Comparison of ENCODE assay signal across 9 cellular contexts in genomic region chr16:69848635-69849545, GRCh38.
DNase-seq lines count a peak whose midpoint lies in the region; ATAC-seq and TF ChIP-seq lines count a peak whose summit lies in the region.
"Had no signal": no experiment of that assay in that cellular context is flagged by ENCODE, and none has a peak within 500 bp of the region (broad histone marks: within the 10 kb centered on the region; RNA-seq: fewer than 3 reads in every experiment).

No MANE protein-coding gene starts in this region.

- H3K36me3 ChIP-seq in upper lobe of right lung: peaks cover 5% of the 10 kb centered on the region

- H3K4me3 Mint-ChIP-seq in activated naive CD4-positive, alpha-beta T cell treated with anti-CD3 and anti-CD28 coated beads, Interleukin-2, amount 10 ng/mL, durations not matched to agents 7 days and 5 days: no peak overlapping the region

- H3K27ac Mint-ChIP-seq in activated naive CD4-positive, alpha-beta T cell treated with anti-CD3 and anti-CD28 coated beads, Interleukin-2, amount 10 ng/mL, durations not matched to agents 7 days and 5 days: no peak overlapping the region

- CTCF ChIA-PET in activated naive CD4-positive, alpha-beta T cell treated with anti-CD3 and anti-CD28 coated beads, Interleukin-2, amount 10 ng/mL, durations not matched to agents 7 days and 5 days (lab: Charles Lee): no interaction called here

- peak overlapping the region; percentile 70 for H3K27ac ChIP-seq in upper lobe of right lung

- H3K9me3 Mint-ChIP-seq in activated naive CD4-positive, alpha-beta T cell treated with anti-CD3 and anti-CD28 coated beads, Interleukin-2, amount 10 ng/mL, durations not matched to agents 7 days and 5 days: no peaks in the 10 kb centered on the region

- peaks cover 17% of the 10 kb centered on the region for H3K4me1 ChIP-seq in upper lobe of right lung

- no peaks in the 10 kb centered on the region for H3K9me3 ChIP-seq in upper lobe of right lung

- H3K27me3 Mint-ChIP-seq in activated naive CD4-positive, alpha-beta T cell treated with anti-CD3 and anti-CD28 coated beads, Interleukin-2, amount 10 ng/mL, durations not matched to agents 7 days and 5 days: no peaks in the 10 kb centered on the region

- H3K27me3 ChIP-seq in upper lobe of right lung: no peaks in the 10 kb centered on the region

- intact Hi-C loops in upper lobe of right lung (cut with DNase I): no loop called here

- H3K36me3 Mint-ChIP-seq in activated naive CD4-positive, alpha-beta T cell treated with anti-CD3 and anti-CD28 coated beads, Interleukin-2, amount 10 ng/mL, durations not matched to agents 7 days and 5 days: peaks cover 15% of the 10 kb centered on the region

- peak; percentile 88 for DNase-seq in RPMI7951 (ENCODE audit: low read depth)
- peak; percentile 6 for DNase-seq in epithelial cell of proximal tubule (ENCODE audit: low read depth)
- DNase-seq in midbrain (lab: John Stamatoyannopoulos, UW): peak; percentile 30
- DNase-seq in upper lobe of right lung: peak; percentile 65
- DNase-seq in HuH-7.5 (ENCODE audit: low spot score): no peak
- no peak for DNase-seq in NCI-H526 (lab: John Stamatoyannopoulos, UW)
- no peak for DNase-seq in activated naive CD4-positive, alpha-beta T cell treated with anti-CD3 and anti-CD28 coated beads, Interleukin-2, amount 10 ng/mL, durations not matched to agents 7 days and 5 days
- DNase-seq: OCI-M1 had no signal

- H3K4me1 Mint-ChIP-seq in activated naive CD4-positive, alpha-beta T cell treated with anti-CD3 and anti-CD28 coated beads, Interleukin-2, amount 10 ng/mL, durations not matched to agents 7 days and 5 days: no peaks in the 10 kb centered on the region

- TF ChIP-seq CTCF in epithelial cell of proximal tubule (conservative IDR thresholded peaks at IDR 0.05; ENCODE audit: low read depth, low read length): no peak
- no peak for TF ChIP-seq CTCF in upper lobe of right lung (IDR thresholded peaks at IDR 0.05)

- ATAC-seq in upper lobe of right lung (peak; percentile 92), GM18909 (IDR thresholded peaks at IDR 0.05; ENCODE audit: poor library complexity, unreplicated experiment) (no peak)

- H3K4me3 ChIP-seq in epithelial cell of proximal tubule (ENCODE audit: low read depth, low read length) (no peak overlapping the region), upper lobe of right lung (no peak overlapping the region)

Comparison
In these comparisons a context has a peak if more than half of its experiments do, and no peak if none do; other contexts are left out.
1. DNase-seq: peak in RPMI7951 (single experiment), epithelial cell of proximal tubule (single experiment), midbrain (single experiment) and upper lobe of right lung (single experiment); none in HuH-7.5 (single experiment), NCI-H526 (0 of 2) and activated naive CD4-positive, alpha-beta T cell treated with anti-CD3 and anti-CD28 coated beads, Interleukin-2, amount 10 ng/mL, durations not matched to agents 7 days and 5 days (single experiment).